ENCODE assay signal across 33 cellular contexts in genomic region chr20:18553746-18554145, GRCh38.
"Had no signal": no experiment of that assay in that cellular context is flagged by ENCODE, and none has a peak within 500 bp of the region (broad histone marks: within the 10 kb centered on the region; RNA-seq: fewer than 3 reads in every experiment).

No MANE protein-coding gene starts in this region.

- H3K27me3 ChIP-seq: ascending aorta, brain microvascular endothelial cell, dorsolateral prefrontal cortex, esophagus muscularis mucosa, gastroesophageal sphincter had no signal

- H3K4me1 Mint-ChIP-seq: activated CD4-positive, alpha-beta T cell treated with anti-CD3 and anti-CD28 coated beads for 36 hours; activated CD4-positive, alpha-beta T cell treated with anti-CD3 and anti-CD28 coated beads, Interleukin-2, amount 10 ng/mL, durations not matched to agents 24 days and 14 days; activated naive CD4-positive, alpha-beta T cell treated with anti-CD3 and anti-CD28 coated beads, Interleukin-2, amount 10 ng/mL, durations not matched to agents 7 days and 5 days; activated naive CD8-positive, alpha-beta T cell treated with anti-CD3 and anti-CD28 coated beads, Interleukin-2, amount 10 ng/mL, durations not matched to agents 7 days and 5 days; central memory CD8-positive, alpha-beta T cell; endodermal cell; T-cell had no signal

- H3K9me3 ChIP-seq: ascending aorta, esophagus muscularis mucosa, gastroesophageal sphincter had no signal

- H3K27ac ChIP-seq: ascending aorta, brain microvascular endothelial cell, coronary artery, dorsolateral prefrontal cortex, esophagus muscularis mucosa, gastroesophageal sphincter had no signal

- H3K4me3 ChIP-seq: ascending aorta, coronary artery, dorsolateral prefrontal cortex, esophagus muscularis mucosa, gastroesophageal sphincter had no signal

- H3K27me3 Mint-ChIP-seq: activated CD4-positive, alpha-beta memory T cell treated with anti-CD3 and anti-CD28 coated beads for 36 hours; activated CD4-positive, alpha-beta T cell treated with anti-CD3 and anti-CD28 coated beads for 36 hours; activated CD4-positive, alpha-beta T cell treated with anti-CD3 and anti-CD28 coated beads, Interleukin-2, amount 10 ng/mL, durations not matched to agents 24 days and 14 days; activated naive CD4-positive, alpha-beta T cell treated with anti-CD3 and anti-CD28 coated beads, Interleukin-2, amount 10 ng/mL, durations not matched to agents 7 days and 5 days; activated naive CD8-positive, alpha-beta T cell treated with anti-CD3 and anti-CD28 coated beads, Interleukin-2, amount 10 ng/mL, durations not matched to agents 7 days and 5 days; central memory CD8-positive, alpha-beta T cell; dendritic cell treated with granulocyte-macrophage colony-stimulating factor and Interleukin-4, amounts not matched to agents 40 ng/mL and 50 ng/mL, for 4 days; T-cell had no signal

- ATAC-seq: activated CD4-positive, alpha-beta T cell treated with anti-CD3 and anti-CD28 coated beads for 36 hours; activated naive CD4-positive, alpha-beta T cell treated with anti-CD3 and anti-CD28 coated beads, Interleukin-2, amount 50 U/mL, for 72 hours; gastroesophageal sphincter; T-cell had no signal

- H3K4me1 ChIP-seq: ascending aorta, esophagus muscularis mucosa, gastroesophageal sphincter had no signal

- H3K27ac Mint-ChIP-seq: activated CD4-positive, alpha-beta memory T cell treated with anti-CD3 and anti-CD28 coated beads for 36 hours; activated CD4-positive, alpha-beta T cell treated with anti-CD3 and anti-CD28 coated beads for 36 hours; activated CD4-positive, alpha-beta T cell treated with anti-CD3 and anti-CD28 coated beads, Interleukin-2, amount 10 ng/mL, durations not matched to agents 24 days and 14 days; activated naive CD4-positive, alpha-beta T cell treated with anti-CD3 and anti-CD28 coated beads, Interleukin-2, amount 10 ng/mL, durations not matched to agents 7 days and 5 days; activated naive CD4-positive, alpha-beta T cell treated with anti-CD3 and anti-CD28 coated beads, Interleukin-2, amount 50 U/mL, for 72 hours; activated naive CD8-positive, alpha-beta T cell treated with anti-CD3 and anti-CD28 coated beads, Interleukin-2, amount 10 ng/mL, durations not matched to agents 7 days and 5 days; activated T-helper 1 cell treated with anti-CD3 and anti-CD28 coated beads, Interleukin-12 subunit alpha, Interleukin-12 subunit beta, Interleukin-2, Interleukin-4 antibody, amounts not matched to agents 30 ng/mL and 10 ng/mL and 1 ng/mL, durations not matched to agents 14 hours and 24 hours and 36 hours; dendritic cell treated with granulocyte-macrophage colony-stimulating factor and Interleukin-4, amounts not matched to agents 40 ng/mL and 50 ng/mL, for 4 days; endodermal cell; T-cell; T-helper 1 cell treated with Interleukin-12 subunit alpha and Interleukin-12 subunit beta and Interleukin-4 antibody, amounts not matched to agents 30 μg/mL and 1 μg/mL, for 36 hours; T-helper 2 cell treated with Interferon-gamma antibody and Interleukin-4, amounts not matched to agents 5 μg/mL and 100 μg/mL, for 36 hours had no signal

- H3K4me3 Mint-ChIP-seq: activated CD4-positive, alpha-beta memory T cell treated with anti-CD3 and anti-CD28 coated beads for 36 hours; activated CD4-positive, alpha-beta T cell treated with anti-CD3 and anti-CD28 coated beads for 36 hours; activated CD4-positive, alpha-beta T cell treated with anti-CD3 and anti-CD28 coated beads, Interleukin-2, amount 10 ng/mL, durations not matched to agents 24 days and 14 days; activated naive CD4-positive, alpha-beta T cell treated with anti-CD3 and anti-CD28 coated beads, Interleukin-2, amount 10 ng/mL, durations not matched to agents 7 days and 5 days; activated naive CD8-positive, alpha-beta T cell treated with anti-CD3 and anti-CD28 coated beads, Interleukin-2, amount 10 ng/mL, durations not matched to agents 7 days and 5 days; activated T-helper 1 cell treated with anti-CD3 and anti-CD28 coated beads, Interleukin-12 subunit alpha, Interleukin-12 subunit beta, Interleukin-2, Interleukin-4 antibody, amounts not matched to agents 30 ng/mL and 10 ng/mL and 1 ng/mL, durations not matched to agents 14 hours and 24 hours and 36 hours; central memory CD8-positive, alpha-beta T cell; dendritic cell treated with granulocyte-macrophage colony-stimulating factor and Interleukin-4, amounts not matched to agents 40 ng/mL and 50 ng/mL, for 4 days; endodermal cell; T-cell; T-helper 1 cell treated with Interleukin-12 subunit alpha and Interleukin-12 subunit beta and Interleukin-4 antibody, amounts not matched to agents 30 μg/mL and 1 μg/mL, for 36 hours; T-helper 2 cell treated with Interferon-gamma antibody and Interleukin-4, amounts not matched to agents 5 μg/mL and 100 μg/mL, for 36 hours had no signal

- H3K9me3 Mint-ChIP-seq: activated CD4-positive, alpha-beta memory T cell treated with anti-CD3 and anti-CD28 coated beads for 36 hours; activated CD4-positive, alpha-beta T cell treated with anti-CD3 and anti-CD28 coated beads, Interleukin-2, amount 10 ng/mL, durations not matched to agents 24 days and 14 days; activated naive CD4-positive, alpha-beta T cell treated with anti-CD3 and anti-CD28 coated beads, Interleukin-2, amount 10 ng/mL, durations not matched to agents 7 days and 5 days; activated naive CD4-positive, alpha-beta T cell treated with anti-CD3 and anti-CD28 coated beads, Interleukin-2, amount 50 U/mL, for 72 hours; activated naive CD8-positive, alpha-beta T cell treated with anti-CD3 and anti-CD28 coated beads, Interleukin-2, amount 10 ng/mL, durations not matched to agents 7 days and 5 days; activated T-helper 1 cell treated with anti-CD3 and anti-CD28 coated beads, Interleukin-12 subunit alpha, Interleukin-12 subunit beta, Interleukin-2, Interleukin-4 antibody, amounts not matched to agents 30 ng/mL and 10 ng/mL and 1 ng/mL, durations not matched to agents 14 hours and 24 hours and 36 hours; central memory CD8-positive, alpha-beta T cell; T-cell; T-helper 1 cell treated with Interleukin-12 subunit alpha and Interleukin-12 subunit beta and Interleukin-4 antibody, amounts not matched to agents 30 μg/mL and 1 μg/mL, for 36 hours; T-helper 2 cell treated with Interferon-gamma antibody and Interleukin-4, amounts not matched to agents 5 μg/mL and 100 μg/mL, for 36 hours had no signal

- DNase-seq: activated CD4-positive, alpha-beta memory T cell treated with anti-CD3 and anti-CD28 coated beads for 36 hours; activated CD4-positive, alpha-beta T cell treated with anti-CD3 and anti-CD28 coated beads for 36 hours; activated CD4-positive, alpha-beta T cell treated with anti-CD3 and anti-CD28 coated beads, Interleukin-2, amount 10 ng/mL, durations not matched to agents 24 days and 14 days; activated CD4-positive, CD25-positive, alpha-beta regulatory T cell; activated CD4-positive, CD25-positive, alpha-beta regulatory T cell treated with anti-CD3 and anti-CD28 coated beads, Interleukin-2, amount 50 U/mL, for 72 hours; activated CD8-positive, alpha-beta memory T cell treated with anti-CD3 and anti-CD28 coated beads for 24 hours; activated CD8-positive, alpha-beta memory T cell treated with anti-CD3 and anti-CD28 coated beads, Interleukin-2, amount 50 U/mL, for 4 hours; activated gamma-delta T cell; activated naive CD4-positive, alpha-beta T cell; activated naive CD4-positive, alpha-beta T cell treated with anti-CD3 and anti-CD28 coated beads, Interleukin-2, amount 10 ng/mL, durations not matched to agents 7 days and 5 days; activated naive CD8-positive, alpha-beta T cell treated with anti-CD3 and anti-CD28 coated beads, Interleukin-2, amount 10 ng/mL, durations not matched to agents 7 days and 5 days; activated T-cell treated with anti-CD3 and anti-CD28 coated beads, Interleukin-2, amount 50 U/mL, for 1 hour; activated T-cell treated with anti-CD3 and anti-CD28 coated beads, Interleukin-2, amount 50 U/mL, for 48 hours; brain microvascular endothelial cell; dorsolateral prefrontal cortex; effector memory CD4-positive, alpha-beta T cell; endodermal cell; erythroblast; foreskin melanocyte; SW 1271; T-cell; T1000 had no signal

- FAIRE-seq: bronchial epithelial cell had no signal
